8 cellular contexts compared by ENCODE assay signal in the genomic region with DNA sequence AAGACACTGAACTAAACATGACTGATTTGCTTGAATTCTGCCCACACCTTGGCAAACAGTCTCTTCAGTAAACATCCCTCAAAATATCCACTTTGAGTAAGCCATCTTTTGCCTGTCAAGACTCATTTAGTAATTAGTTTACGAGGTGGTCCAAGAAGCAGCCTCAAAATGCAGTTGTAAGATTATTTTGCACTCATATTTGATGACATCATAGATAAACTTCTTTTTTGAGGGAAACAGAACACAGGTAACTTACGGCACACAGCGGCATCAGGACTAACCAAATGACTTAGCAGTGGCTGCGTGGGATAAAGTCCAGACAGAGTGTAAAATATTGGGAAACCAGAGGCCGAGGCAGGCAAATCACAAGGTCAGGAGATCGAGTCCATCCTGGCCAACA.
"Had no signal": no experiment of that assay in that cellular context is flagged by ENCODE, and none has a peak within 500 bp of the region (broad histone marks: within the 10 kb centered on the region; RNA-seq: fewer than 3 reads in every experiment).

No MANE protein-coding gene starts in this region.

- H3K36me3 ChIP-seq: HAP-1 had no signal

- H3K4me1 ChIP-seq: HAP-1 had no signal

- DNase-seq: GM23248, GOT3, H7, IMR-90, KG1 had no signal

- H3K27ac ChIP-seq: GM23248, HL-60 had no signal

- H3K4me3 ChIP-seq: GM23248, HAP-1, K562 had no signal

- H3K9me3 ChIP-seq: HAP-1 had no signal

- H3K9ac ChIP-seq: GM23248 had no signal
